Comparison of ENCODE assay signal across 8 cellular contexts in the genomic region with DNA sequence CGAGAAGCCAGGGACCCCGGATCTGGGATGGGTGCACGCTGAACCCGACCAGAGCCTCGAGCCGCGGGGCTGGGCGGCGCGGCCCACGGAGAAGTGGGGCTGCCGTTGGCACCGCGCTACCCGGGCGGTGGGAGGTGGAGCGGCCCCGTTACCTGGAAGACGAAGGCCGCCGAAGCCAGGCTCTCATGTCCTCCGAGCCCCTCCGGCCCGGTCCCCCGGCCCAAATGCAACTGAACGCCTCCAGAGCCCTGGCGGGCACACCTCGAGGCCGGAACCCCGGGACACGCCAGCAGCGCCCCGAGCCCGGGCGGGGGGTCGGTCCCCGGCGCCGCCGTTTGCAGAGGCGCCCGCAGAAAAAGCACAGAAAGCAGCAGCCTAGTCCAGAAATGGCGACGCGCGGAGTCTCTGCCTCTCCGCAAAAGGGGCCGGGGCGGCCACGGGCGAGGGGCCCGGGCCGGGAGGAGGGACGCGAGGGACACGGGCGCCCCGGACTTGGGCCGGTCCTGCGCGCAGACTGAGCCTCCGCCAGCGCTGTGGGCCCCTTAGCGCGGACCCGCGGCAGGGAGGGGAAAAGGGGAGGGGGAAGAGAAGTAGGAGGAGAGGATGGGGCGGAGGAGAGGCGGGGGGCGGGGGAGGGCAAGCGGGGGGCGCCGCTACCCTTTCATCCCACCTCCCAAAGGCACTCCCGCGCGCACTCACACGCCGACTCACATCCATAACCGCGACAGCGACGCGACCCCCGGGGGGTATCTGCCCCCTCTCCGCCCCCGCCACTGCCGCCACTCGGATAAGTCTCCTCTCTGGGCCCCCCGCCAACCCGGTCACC. TPM values are rescaled to one million over a fixed set of nuclear protein-coding genes. Genes with fewer than 3 reads are reported as not detected.
DNase-seq lines count a peak whose midpoint lies in the region; ATAC-seq, FAIRE-seq and TF ChIP-seq lines count a peak whose summit lies in the region.

No MANE protein-coding gene starts in this region.

- H3K9me3 ChIP-seq in iPS DF 6.9 (ENCODE audit: control insufficient read depth, insufficient read depth, low read length) (no peaks in the 10 kb centered on the region), small intestine (ENCODE audit: control insufficient read depth, low read depth) (no peaks in the 10 kb centered on the region)

- H3K4me1 ChIP-seq in iPS DF 6.9 (ENCODE audit: control insufficient read depth, insufficient read depth, low read length) (peaks cover 8% of the 10 kb centered on the region), small intestine (ENCODE audit: control insufficient read depth in 2 of 2, insufficient read depth in 1 of 2, low read depth in 1 of 2, low read length in 1 of 2) (peaks cover 9 to 10% of the 10 kb centered on the region in 2 donors), foreskin keratinocyte (no peaks in the 10 kb centered on the region)

- no peaks in the 10 kb centered on the region for H3K27me3 Mint-ChIP-seq in activated naive CD4-positive, alpha-beta T cell treated with anti-CD3 and anti-CD28 coated beads, Interleukin-2, amount 50 U/mL, for 24 hours

- no peak for FAIRE-seq in small intestine (lab: Jason Lieb, UNC)

- DNase-seq in COLO668 (lab: John Stamatoyannopoulos, UW; ENCODE audit: unreplicated experiment) (peak; percentile 26), NCI-H1105 treated with DMSO at 0.1 percent for 48 hours (lab: John Stamatoyannopoulos, UW) (peak; percentile 9), iPS DF 6.9 (ENCODE audit: low read depth, low spot score) (no peak), small intestine (no peak), foreskin keratinocyte (no peak), cerebellar cortex (ENCODE audit: low spot score) (no peak)

- H3K27me3 ChIP-seq in iPS DF 6.9 (ENCODE audit: control insufficient read depth, insufficient read depth, low read length): no peaks in the 10 kb centered on the region
- H3K27me3 ChIP-seq in small intestine (ENCODE audit: control insufficient read depth in 2 of 2, insufficient read depth in 2 of 2, low read length in 2 of 2): no peaks in the 10 kb centered on the region
- H3K27me3 ChIP-seq in foreskin keratinocyte: peaks cover 50% of the 10 kb centered on the region

- peak overlapping the region; percentile 23 for H3K4me3 Mint-ChIP-seq in activated naive CD4-positive, alpha-beta T cell treated with anti-CD3 and anti-CD28 coated beads, Interleukin-2, amount 50 U/mL, for 24 hours

- WGBS in iPS DF 6.9 (ENCODE audit: insufficient coverage, insufficient read length): no CpG with 5 or more reads among the region's 90 CpGs
- WGBS in small intestine, 3 donors: 0 to 1% (median 1%) methylated on average over 58 to 90 of the region's 90 CpGs

- no peaks in the 10 kb centered on the region for H3K36me3 Mint-ChIP-seq in activated naive CD4-positive, alpha-beta T cell treated with anti-CD3 and anti-CD28 coated beads, Interleukin-2, amount 50 U/mL, for 24 hours

- H3K27ac ChIP-seq in iPS DF 6.9 (ENCODE audit: low read length): no peak overlapping the region
- peak overlapping the region in 1 of 2 donors; percentile 30 for H3K27ac ChIP-seq in small intestine (ENCODE audit: low read depth in 1 of 2, low read length in 1 of 2)
- H3K27ac ChIP-seq in foreskin keratinocyte: no peak overlapping the region

- H3K36me3 ChIP-seq in iPS DF 6.9 (ENCODE audit: control insufficient read depth, insufficient read depth, low read length) (peaks cover 4% of the 10 kb centered on the region; the same call in 1 of the 2 replicates), small intestine (ENCODE audit: control insufficient read depth in 2 of 2, insufficient read depth in 2 of 2, low read length in 2 of 2) (no peaks in the 10 kb centered on the region)

- TF ChIP-seq CTCF in foreskin keratinocyte (conservative IDR thresholded peaks at IDR 0.05): no peak

- H3K4me1 Mint-ChIP-seq in activated naive CD4-positive, alpha-beta T cell treated with anti-CD3 and anti-CD28 coated beads, Interleukin-2, amount 50 U/mL, for 24 hours: peaks cover 34% of the 10 kb centered on the region

- no peaks in the 10 kb centered on the region for H3K9me3 Mint-ChIP-seq in activated naive CD4-positive, alpha-beta T cell treated with anti-CD3 and anti-CD28 coated beads, Interleukin-2, amount 50 U/mL, for 24 hours

- ATAC-seq in foreskin keratinocyte (no peak), HG03039 (IDR thresholded peaks at IDR 0.05; ENCODE audit: unreplicated experiment) (no peak)

- peak overlapping the region; percentile 95 for H3K4me3 ChIP-seq in iPS DF 6.9 (ENCODE audit: low read length)
- H3K4me3 ChIP-seq in small intestine (ENCODE audit: low read depth in 1 of 2, low read length in 2 of 2): peak overlapping the region; percentile 79 to 86

- H3K27ac Mint-ChIP-seq in activated naive CD4-positive, alpha-beta T cell treated with anti-CD3 and anti-CD28 coated beads, Interleukin-2, amount 50 U/mL, for 24 hours: no peak overlapping the region

RNA-seq across cellular contexts. Expression of a gene that starts 1.4 kb away (rescaled TPM):
- polyA plus RNA-seq in small intestine (1 to 10 TPM in 2 of 3 donors, under 1 TPM in 1; 0.89 to 9.9 (median 2.2) TPM), foreskin keratinocyte (0.07 TPM in 2 replicates)
- 0.21 and 0.34 TPM in 2 replicates for total RNA-seq in foreskin keratinocyte

Comparison
In these comparisons a context has a peak if more than half of its experiments do, and no peak if none do; other contexts are left out.
1. DNase-seq: peak in COLO668 (single experiment) and NCI-H1105 treated with DMSO at 0.1 percent for 48 hours (single experiment); none in iPS DF 6.9 (single experiment), small intestine (single experiment), foreskin keratinocyte (0 of 2) and cerebellar cortex (single experiment).